ENCODE assay signal across 18 cellular contexts in the genomic region with DNA sequence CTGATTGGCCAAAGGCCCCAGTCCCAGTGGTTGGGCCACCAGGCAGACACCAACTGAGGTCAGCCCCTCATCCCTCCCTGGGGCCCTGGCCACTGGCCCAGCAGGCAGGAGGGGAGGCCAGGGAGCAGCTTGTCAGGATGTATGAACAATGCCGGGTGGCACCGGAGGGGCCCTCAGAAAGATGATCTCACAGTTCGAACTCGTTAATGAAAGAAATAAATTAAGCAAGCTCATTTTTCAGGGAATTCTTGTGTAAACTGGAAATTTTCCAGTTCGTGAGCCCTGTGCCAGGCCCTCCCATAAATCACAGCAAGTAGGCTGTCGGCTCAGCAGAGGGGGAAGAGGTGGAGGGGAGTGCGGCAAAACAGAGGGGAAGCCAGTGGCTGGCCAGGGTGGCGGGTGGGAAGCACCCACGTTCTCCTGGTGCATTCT.
DNase-seq lines count a peak whose midpoint lies in the region; ATAC-seq, FAIRE-seq and TF ChIP-seq lines count a peak whose summit lies in the region.
"Had no signal": no experiment of that assay in that cellular context is flagged by ENCODE, and none has a peak within 500 bp of the region (broad histone marks: within the 10 kb centered on the region; RNA-seq: fewer than 3 reads in every experiment).

No MANE protein-coding gene starts in this region.

- no peak overlapping the region for H3K4me3 ChIP-seq in pancreas
- H3K4me3 ChIP-seq: ascending aorta, MG63, Peyer's patch, tibial nerve had no signal

- peak; percentile 89 to 94 (median 91) for ATAC-seq in pancreas
- no peak for ATAC-seq in T-cell (replicated peaks in 1 of 4)

- WGBS in pancreas, 2 donors: 44 to 47% methylated on average over 9 of the region's 9 CpGs

- peaks cover 1 to 12% of the 10 kb centered on the region in 2 donors for H3K27me3 Mint-ChIP-seq in T-cell
- H3K27me3 Mint-ChIP-seq: activated CD4-positive, alpha-beta memory T cell treated with anti-CD3 and anti-CD28 coated beads for 36 hours had no signal

- CTCF ChIA-PET in T-cell (lab: Charles Lee): interaction anchor here in 1 of 2 donors (0.5 kb wide), 1 partner anchor 537 kb away, joined by 4 read pairs; no protein-coding TSS in a partner anchor

- no peaks in the 10 kb centered on the region for H3K4me1 Mint-ChIP-seq in T-cell

- FAIRE-seq in pancreas (lab: Jason Lieb, UNC): no peak
- FAIRE-seq: GM12891 had no signal

- no peaks in the 10 kb centered on the region for H3K36me3 ChIP-seq in pancreas
- H3K36me3 ChIP-seq: ascending aorta, MG63, Peyer's patch, tibial nerve had no signal

- peak overlapping the region in 3 of 4 donors; percentile 43 to 76 (median 68) for H3K27ac ChIP-seq in pancreas
- H3K27ac ChIP-seq: ascending aorta, Peyer's patch, tibial nerve had no signal

- TF ChIP-seq CTCF in pancreas (IDR thresholded peaks at IDR 0.05): no peak

- no peaks in the 10 kb centered on the region for H3K27me3 ChIP-seq in pancreas
- H3K27me3 ChIP-seq: ascending aorta, MG63, Peyer's patch, tibial nerve had no signal

- H3K9me3 ChIP-seq in pancreas: no peaks in the 10 kb centered on the region
- H3K9me3 ChIP-seq: ascending aorta, MG63, Peyer's patch, tibial nerve had no signal

- H3K9me3 Mint-ChIP-seq in T-cell: no peaks in the 10 kb centered on the region
- H3K9me3 Mint-ChIP-seq: activated CD4-positive, alpha-beta memory T cell treated with anti-CD3 and anti-CD28 coated beads for 36 hours had no signal

- peak; percentile 44 for DNase-seq in DMS 273 treated with DMSO at 0.1 percent for 48 hours (lab: John Stamatoyannopoulos, UW)
- peak; percentile 99 for DNase-seq in NCI-H1694 treated with DMSO at 0.1 percent for 48 hours (lab: John Stamatoyannopoulos, UW)
- peak; percentile 90 for DNase-seq in astrocyte of the hippocampus (ENCODE audit: low read depth, low spot score)
- peak; percentile 31 to 84 (median 70) for DNase-seq in pancreas
- no peak for DNase-seq in GDM1 (lab: John Stamatoyannopoulos, UW)
- DNase-seq in T-helper 2 cell: no peak
- no peak for DNase-seq in activated CD4-positive, alpha-beta T cell treated with anti-CD3 and anti-CD28 coated beads, Interleukin-2, amount 50 U/mL, for 48 hours
- DNase-seq in T-cell: no peak
- DNase-seq: activated CD4-positive, alpha-beta memory T cell treated with anti-CD3 and anti-CD28 coated beads for 36 hours; effector CD8-positive, alpha-beta T cell; foreskin fibroblast; MG63; NCI-H510A treated with DMSO at 0.1 percent for 48 hours; Peyer's patch; posterior cingulate gyrus had no signal

- H3K4me3 Mint-ChIP-seq in T-cell: no peak overlapping the region
- H3K4me3 Mint-ChIP-seq: activated CD4-positive, alpha-beta memory T cell treated with anti-CD3 and anti-CD28 coated beads for 36 hours had no signal

- H3K36me3 Mint-ChIP-seq in T-cell: no peaks in the 10 kb centered on the region
- H3K36me3 Mint-ChIP-seq: activated CD4-positive, alpha-beta memory T cell treated with anti-CD3 and anti-CD28 coated beads for 36 hours had no signal

- POLR2A ChIA-PET in T-cell (lab: Charles Lee): no interaction called here

- intact Hi-C loops in pancreas (cut with DNase I): no loop called here

- H3K4me1 ChIP-seq in pancreas: no peaks in the 10 kb centered on the region
- H3K4me1 ChIP-seq: ascending aorta, Peyer's patch, tibial nerve had no signal

- no peak overlapping the region for H3K27ac Mint-ChIP-seq in T-cell
- H3K27ac Mint-ChIP-seq: activated CD4-positive, alpha-beta memory T cell treated with anti-CD3 and anti-CD28 coated beads for 36 hours had no signal

Comparison
In these comparisons a context has a peak if more than half of its experiments do, and no peak if none do; other contexts are left out.
1. DNase-seq: peak in DMS 273 treated with DMSO at 0.1 percent for 48 hours (single experiment), NCI-H1694 treated with DMSO at 0.1 percent for 48 hours (single experiment), astrocyte of the hippocampus (single experiment) and pancreas (6 of 6); none in GDM1 (single experiment), T-helper 2 cell (0 of 5), activated CD4-positive, alpha-beta T cell treated with anti-CD3 and anti-CD28 coated beads, Interleukin-2, amount 50 U/mL, for 48 hours (0 of 2) and T-cell (0 of 34).
2. ATAC-seq: peak in pancreas (4 of 4); none in T-cell (0 of 4).